In the genomic region with DNA sequence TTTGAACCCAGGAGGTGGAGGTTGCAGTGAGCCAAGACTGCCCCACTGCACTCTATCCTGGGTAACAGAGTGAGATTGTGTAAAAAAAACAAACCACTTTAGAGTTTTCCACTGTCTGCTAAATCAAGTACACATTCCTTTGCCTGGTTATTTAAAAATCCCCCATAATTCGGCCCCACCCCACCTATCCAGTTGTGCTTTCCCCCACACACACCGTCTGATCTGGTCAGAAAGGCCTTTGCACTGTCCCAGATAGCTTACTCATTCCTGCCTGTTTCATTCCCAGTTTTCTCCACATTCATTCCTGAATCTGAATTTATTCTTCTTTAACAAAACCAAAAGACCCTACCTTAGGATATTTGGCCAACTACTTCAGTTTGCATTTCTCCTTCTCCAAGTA, we compare ENCODE assay signal across 19 cellular contexts. TPM values are rescaled to one million over a fixed set of nuclear protein-coding genes. Genes with fewer than 3 reads are reported as not detected.
DNase-seq lines count a peak whose midpoint lies in the region; ATAC-seq, FAIRE-seq and TF ChIP-seq lines count a peak whose summit lies in the region.
"Had no signal": no experiment of that assay in that cellular context is flagged by ENCODE, and none has a peak within 500 bp of the region (broad histone marks: within the 10 kb centered on the region; RNA-seq: fewer than 3 reads in every experiment).

No MANE protein-coding gene starts in this region.

- H3K4me1 ChIP-seq in astrocyte (ENCODE audit: insufficient read depth, low read length) (peaks cover 22% of the 10 kb centered on the region), lower lobe of right lung (peaks cover 53% of the 10 kb centered on the region)

- H3K27ac Mint-ChIP-seq in astrocyte (ENCODE audit: unreplicated experiment) = peak overlapping the region; percentile 98
- peak overlapping the region; percentile 20 for H3K27ac Mint-ChIP-seq in stimulated activated effector memory CD8-positive, alpha-beta T cell treated with anti-CD3 and anti-CD28 coated beads, Interleukin-12 subunit alpha, Interleukin-12 subunit beta, amount 100 ng/mL, for 72 hours
- H3K27ac Mint-ChIP-seq: activated naive CD4-positive, alpha-beta T cell treated with anti-CD3 and anti-CD28 coated beads for 36 hours had no signal

- H3K9me3 Mint-ChIP-seq in astrocyte (ENCODE audit: unreplicated experiment) = no peaks in the 10 kb centered on the region
- no peaks in the 10 kb centered on the region for H3K9me3 Mint-ChIP-seq in stimulated activated effector memory CD8-positive, alpha-beta T cell treated with anti-CD3 and anti-CD28 coated beads, Interleukin-12 subunit alpha, Interleukin-12 subunit beta, amount 100 ng/mL, for 72 hours
- H3K9me3 Mint-ChIP-seq: activated naive CD4-positive, alpha-beta T cell treated with anti-CD3 and anti-CD28 coated beads for 36 hours; central memory CD8-positive, alpha-beta T cell; stimulated activated naive CD8-positive, alpha-beta T cell treated with anti-CD3 and anti-CD28 coated beads, Interleukin-15, amount 100 ng/mL, for 72 hours had no signal

- no peak overlapping the region for H2AFZ ChIP-seq in astrocyte (ENCODE audit: low read depth, low read length)

- FAIRE-seq in astrocyte (lab: Jason Lieb, UNC) = no peak
- FAIRE-seq: GM12878 had no signal

- no peaks in the 10 kb centered on the region for H3K36me3 ChIP-seq in astrocyte (ENCODE audit: insufficient read depth, low read length)
- no peaks in the 10 kb centered on the region for H3K36me3 ChIP-seq in lower lobe of right lung
- H3K36me3 ChIP-seq: BLaER1 treated with 17β-estradiol and CSF1 and Interleukin-3, amounts not matched to agents 10 nM and 100 nM had no signal

- peaks cover 34% of the 10 kb centered on the region for H3K4me1 Mint-ChIP-seq in astrocyte (ENCODE audit: low read depth, unreplicated experiment)
- H3K4me1 Mint-ChIP-seq in stimulated activated effector memory CD8-positive, alpha-beta T cell treated with anti-CD3 and anti-CD28 coated beads, Interleukin-12 subunit alpha, Interleukin-12 subunit beta, amount 100 ng/mL, for 72 hours = peaks cover 27% of the 10 kb centered on the region

- peak; percentile 41 for DNase-seq in EH (ENCODE audit: low read depth)
- DNase-seq in astrocyte (ENCODE audit: low read depth) = peak; percentile 30
- DNase-seq in lower lobe of right lung = no peak
- DNase-seq in stimulated activated effector memory CD8-positive, alpha-beta T cell treated with anti-CD3 and anti-CD28 coated beads, Interleukin-12 subunit alpha, Interleukin-12 subunit beta, amount 100 ng/mL, for 72 hours (ENCODE audit: low spot score in 2 of 2) = no peak
- no peak for DNase-seq in caudate nucleus (lab: John Stamatoyannopoulos, UW)
- DNase-seq in hypothalamus (lab: John Stamatoyannopoulos, UW) = no peak
- DNase-seq: activated naive CD4-positive, alpha-beta T cell treated with anti-CD3 and anti-CD28 coated beads for 36 hours; EL; glutamatergic neuron; kidney glomerular epithelial cell; NCI-H187; NCI-H524; stimulated activated naive CD8-positive, alpha-beta T cell treated with anti-CD3 and anti-CD28 coated beads, Interleukin-15, amount 100 ng/mL, for 72 hours had no signal

- H3K27ac ChIP-seq in astrocyte (ENCODE audit: low read depth, low read length) (peak overlapping the region; percentile 14), lower lobe of right lung (peak overlapping the region; percentile 86), caudate nucleus (ENCODE audit: low read depth, low read length) (no peak overlapping the region)
- H3K27ac ChIP-seq: VCaP had no signal

- no peaks in the 10 kb centered on the region for H3K79me2 ChIP-seq in astrocyte (ENCODE audit: insufficient read depth, low read length)

- H3K9me3 ChIP-seq in astrocyte (ENCODE audit: insufficient read depth, low read depth, low read length) = no peaks in the 10 kb centered on the region
- no peaks in the 10 kb centered on the region for H3K9me3 ChIP-seq in lower lobe of right lung
- H3K9me3 ChIP-seq: BLaER1 treated with 17β-estradiol and CSF1 and Interleukin-3, amounts not matched to agents 10 nM and 100 nM had no signal

- no peak overlapping the region for H3K4me3 ChIP-seq in astrocyte (ENCODE audit: insufficient read depth, low read depth, low read length)
- no peak overlapping the region for H3K4me3 ChIP-seq in lower lobe of right lung
- H3K4me3 ChIP-seq: BLaER1 treated with 17β-estradiol and CSF1 and Interleukin-3, amounts not matched to agents 10 nM and 100 nM; GM12878 had no signal

- no peaks in the 10 kb centered on the region for H3K36me3 Mint-ChIP-seq in astrocyte (ENCODE audit: low read depth, unreplicated experiment)
- H3K36me3 Mint-ChIP-seq in stimulated activated effector memory CD8-positive, alpha-beta T cell treated with anti-CD3 and anti-CD28 coated beads, Interleukin-12 subunit alpha, Interleukin-12 subunit beta, amount 100 ng/mL, for 72 hours = peaks cover 11% of the 10 kb centered on the region

- peak overlapping the region; percentile 34 for H3K4me3 Mint-ChIP-seq in astrocyte (ENCODE audit: unreplicated experiment)
- no peak overlapping the region for H3K4me3 Mint-ChIP-seq in stimulated activated effector memory CD8-positive, alpha-beta T cell treated with anti-CD3 and anti-CD28 coated beads, Interleukin-12 subunit alpha, Interleukin-12 subunit beta, amount 100 ng/mL, for 72 hours
- H3K4me3 Mint-ChIP-seq: activated naive CD4-positive, alpha-beta T cell treated with anti-CD3 and anti-CD28 coated beads for 36 hours; central memory CD8-positive, alpha-beta T cell; stimulated activated naive CD8-positive, alpha-beta T cell treated with anti-CD3 and anti-CD28 coated beads, Interleukin-15, amount 100 ng/mL, for 72 hours had no signal

- no peaks in the 10 kb centered on the region for H3K27me3 Mint-ChIP-seq in astrocyte (ENCODE audit: low read depth, unreplicated experiment)
- H3K27me3 Mint-ChIP-seq: central memory CD8-positive, alpha-beta T cell; stimulated activated naive CD8-positive, alpha-beta T cell treated with anti-CD3 and anti-CD28 coated beads, Interleukin-15, amount 100 ng/mL, for 72 hours had no signal

- no peaks in the 10 kb centered on the region for H3K27me3 ChIP-seq in astrocyte (ENCODE audit: insufficient read depth, low read length)
- H3K27me3 ChIP-seq in lower lobe of right lung (ENCODE audit: low read depth) = no peaks in the 10 kb centered on the region
- H3K27me3 ChIP-seq: BLaER1 treated with 17β-estradiol and CSF1 and Interleukin-3, amounts not matched to agents 10 nM and 100 nM had no signal

- no peaks in the 10 kb centered on the region for H4K20me1 ChIP-seq in astrocyte (ENCODE audit: insufficient read depth, low read length)
- H4K20me1 ChIP-seq: BLaER1 treated with 17β-estradiol and CSF1 and Interleukin-3, amounts not matched to agents 10 nM and 100 nM had no signal

- no peak for TF ChIP-seq CTCF in astrocyte (IDR thresholded peaks at IDR 0.05; ENCODE audit: insufficient read depth, low read depth, low read length)
- no peak for TF ChIP-seq CTCF in lower lobe of right lung (IDR thresholded peaks at IDR 0.05)

- H3K4me2 ChIP-seq in astrocyte (ENCODE audit: low read length) = no peak overlapping the region

- intact Hi-C loops in lower lobe of right lung (cut with DNase I) = no loop called here

- peak overlapping the region; percentile 16 for H3K9ac ChIP-seq in astrocyte (ENCODE audit: low read length)
- H3K9ac ChIP-seq: BLaER1 treated with 17β-estradiol and CSF1 and Interleukin-3, amounts not matched to agents 10 nM and 100 nM had no signal

- ATAC-seq in lower lobe of right lung (no peak), HG03196 (IDR thresholded peaks at IDR 0.05; ENCODE audit: unreplicated experiment) (no peak)
- ATAC-seq in stimulated activated effector memory CD8-positive, alpha-beta T cell treated with anti-CD3 and anti-CD28 coated beads, Interleukin-12 subunit alpha, Interleukin-12 subunit beta, amount 100 ng/mL, for 72 hours = no peak
- ATAC-seq: GM12878; stimulated activated naive CD8-positive, alpha-beta T cell treated with anti-CD3 and anti-CD28 coated beads, Interleukin-15, amount 100 ng/mL, for 72 hours had no signal

RNA-seq across cellular contexts. Expression of a gene that starts 29.5 kb away (rescaled TPM):
- total RNA-seq in astrocyte = not detected in 2 replicates
- 18.1 TPM for total RNA-seq in lower lobe of right lung
- total RNA-seq: LHCN-M2 had no signal

Comparison
In these comparisons a context has a peak if more than half of its experiments do, and no peak if none do; other contexts are left out.
1. DNase-seq: peak in EH (single experiment) and astrocyte (single experiment); none in lower lobe of right lung (single experiment), stimulated activated effector memory CD8-positive, alpha-beta T cell treated with anti-CD3 and anti-CD28 coated beads, Interleukin-12 subunit alpha, Interleukin-12 subunit beta, amount 100 ng/mL, for 72 hours (0 of 2), caudate nucleus (0 of 61) and hypothalamus (0 of 51).
2. RNA of a gene that starts 29.5 kb away (total RNA-seq): 18.1 TPM in lower lobe of right lung (single experiment); not detected in astrocyte; every median in the first group is over 10 times any median in the second.